ENCODE assay signal across 9 cellular contexts in the genomic region with DNA sequence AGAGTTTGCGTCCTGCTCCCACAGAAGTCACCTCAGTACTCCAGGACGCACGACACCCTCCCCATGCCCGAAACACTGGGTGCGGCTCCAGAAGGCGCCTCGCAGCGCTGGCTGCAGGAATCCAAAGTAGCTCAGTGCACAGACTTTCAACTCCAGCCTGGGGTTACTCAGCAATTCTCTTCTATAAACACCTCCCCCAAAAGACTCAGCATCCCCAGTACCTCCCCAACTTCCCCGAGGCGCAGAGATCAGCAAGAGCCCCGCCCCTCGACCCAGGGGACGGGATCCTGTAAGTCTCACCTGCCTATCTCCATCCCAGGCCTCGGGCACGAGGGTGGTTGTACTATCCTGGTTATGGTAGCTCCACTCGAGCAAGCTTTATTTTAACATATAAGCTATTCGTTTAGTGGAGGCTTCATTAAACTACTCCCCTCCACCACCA.
DNase-seq lines count a peak whose midpoint lies in the region; ATAC-seq and TF ChIP-seq lines count a peak whose summit lies in the region.
"Had no signal": no experiment of that assay in that cellular context is flagged by ENCODE, and none has a peak within 500 bp of the region (broad histone marks: within the 10 kb centered on the region; RNA-seq: fewer than 3 reads in every experiment).

No MANE protein-coding gene starts in this region.

- H3K27ac Mint-ChIP-seq in progenitor cell of endocrine pancreas, result no peak overlapping the region
- H3K27ac Mint-ChIP-seq: activated naive CD4-positive, alpha-beta T cell treated with anti-CD3 and anti-CD28 coated beads, Interleukin-2, amount 50 U/mL, for 72 hours had no signal

- H3K4me1 Mint-ChIP-seq in progenitor cell of endocrine pancreas (ENCODE audit: low read depth), result peaks cover 17% of the 10 kb centered on the region

- peaks cover 35% of the 10 kb centered on the region for H3K27me3 Mint-ChIP-seq in progenitor cell of endocrine pancreas

- DNase-seq in GOT3 (lab: John Stamatoyannopoulos, UW) (peak; percentile 20), SIG-M5 treated with dmso at 0.1 percent for 504 hours (lab: John Stamatoyannopoulos, UW; ENCODE audit: unreplicated experiment) (peak; percentile 75), epithelial cell of esophagus (ENCODE audit: low read depth) (peak; percentile 52), progenitor cell of endocrine pancreas (ENCODE audit: low spot score, unreplicated experiment) (no peak), AG08395 (ENCODE audit: low spot score) (no peak)
- DNase-seq in stimulated activated CD4-positive, alpha-beta T cell treated with anti-CD3 and anti-CD28 coated beads, Interleukin-12 subunit alpha, Interleukin-12 subunit beta, amount 100 ng/mL, for 4 hours, result no peak

- H3K4me3 ChIP-seq in epithelial cell of esophagus (ENCODE audit: low read length), result peak overlapping the region; percentile 65

- H3K4me3 Mint-ChIP-seq in progenitor cell of endocrine pancreas (ENCODE audit: low read depth), result peak overlapping the region; percentile 74

- H3K36me3 Mint-ChIP-seq in progenitor cell of endocrine pancreas (ENCODE audit: insufficient read depth), result no peaks in the 10 kb centered on the region
- H3K36me3 Mint-ChIP-seq: activated naive CD4-positive, alpha-beta T cell treated with anti-CD3 and anti-CD28 coated beads, Interleukin-2, amount 50 U/mL, for 72 hours had no signal

- ATAC-seq in GM18505 (IDR thresholded peaks at IDR 0.05; ENCODE audit: unreplicated experiment) (no peak), HG02885 (IDR thresholded peaks at IDR 0.05; ENCODE audit: poor library complexity, unreplicated experiment) (no peak)

- TF ChIP-seq POLR2A in GM18505 (IDR thresholded peaks at IDR 0.05; ENCODE audit: borderline replicate concordance, extremely low read depth, insufficient read depth, insufficient read length), result no peak

- no peak for TF ChIP-seq CTCF in epithelial cell of esophagus (IDR thresholded peaks at IDR 0.05; ENCODE audit: insufficient read depth, low read depth, low read length, missing control alignments)
- no peak for TF ChIP-seq CTCF in progenitor cell of endocrine pancreas (IDR thresholded peaks at IDR 0.05; ENCODE audit: unreplicated experiment)

- H3K9me3 Mint-ChIP-seq in progenitor cell of endocrine pancreas (ENCODE audit: low read depth), result no peaks in the 10 kb centered on the region
- H3K9me3 Mint-ChIP-seq: activated naive CD4-positive, alpha-beta T cell treated with anti-CD3 and anti-CD28 coated beads, Interleukin-2, amount 50 U/mL, for 72 hours had no signal

Comparison
In these comparisons a context has a peak if more than half of its experiments do, and no peak if none do; other contexts are left out.
1. DNase-seq: peak in GOT3 (single experiment), SIG-M5 treated with dmso at 0.1 percent for 504 hours (single experiment) and epithelial cell of esophagus (single experiment); none in progenitor cell of endocrine pancreas (single experiment), stimulated activated CD4-positive, alpha-beta T cell treated with anti-CD3 and anti-CD28 coated beads, Interleukin-12 subunit alpha, Interleukin-12 subunit beta, amount 100 ng/mL, for 4 hours (single experiment) and AG08395 (single experiment).